17 cellular contexts compared by ENCODE assay signal in the genomic region with DNA sequence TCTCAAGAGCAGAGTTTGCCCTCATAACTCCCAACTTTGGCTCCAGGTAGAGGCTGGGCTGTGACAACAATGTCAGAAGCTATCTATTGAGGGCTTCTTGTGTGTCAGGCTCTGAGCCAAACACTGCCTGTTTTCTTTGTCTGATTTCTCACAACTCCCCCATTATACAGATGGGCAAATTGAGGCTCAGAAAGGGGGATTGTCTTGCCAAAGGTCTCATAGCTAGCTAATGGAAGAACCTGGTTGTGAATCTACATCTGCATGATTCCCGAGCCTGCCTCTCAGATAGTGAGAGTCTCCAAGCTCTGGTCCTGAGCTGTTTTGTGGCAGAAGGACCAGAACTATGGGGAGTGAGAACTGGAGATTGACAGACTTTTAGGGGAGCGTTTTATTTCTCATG. TPM values are rescaled to one million over a fixed set of nuclear protein-coding genes. Genes with fewer than 3 reads are reported as not detected.
DNase-seq lines count a peak whose midpoint lies in the region; ATAC-seq and TF ChIP-seq lines count a peak whose summit lies in the region.
"Had no signal": no experiment of that assay in that cellular context is flagged by ENCODE, and none has a peak within 500 bp of the region (broad histone marks: within the 10 kb centered on the region; RNA-seq: fewer than 3 reads in every experiment).

No MANE protein-coding gene starts in this region.

- no peaks in the 10 kb centered on the region for H3K9me3 ChIP-seq in A673 (ENCODE audit: low read depth, low read length, poor library complexity, severe bottlenecking)

- peaks cover 20% of the 10 kb centered on the region for H3K4me1 Mint-ChIP-seq in activated naive CD8-positive, alpha-beta T cell treated with anti-CD3 and anti-CD28 coated beads for 36 hours
- peaks cover 62 to 70% (median 70%) of the 10 kb centered on the region in 3 donors for H3K4me1 Mint-ChIP-seq in naive B cell

- peaks cover 9% of the 10 kb centered on the region for H3K4me1 ChIP-seq in A673 (ENCODE audit: insufficient read depth, low read length, poor library complexity, severe bottlenecking)

- H3K9me3 Mint-ChIP-seq in activated naive CD8-positive, alpha-beta T cell treated with anti-CD3 and anti-CD28 coated beads for 36 hours: no peaks in the 10 kb centered on the region
- no peaks in the 10 kb centered on the region for H3K9me3 Mint-ChIP-seq in naive B cell

- H3K36me3 ChIP-seq in A673 (ENCODE audit: insufficient read depth, low read length, poor library complexity, severe bottlenecking): peaks cover 9% of the 10 kb centered on the region

- intact Hi-C loops in A673 (cut with micrococcal nuclease; ENCODE audit: unreplicated experiment): loop anchor here (10.0 kb wide), 1 partner anchor 55 kb away; no protein-coding TSS in a partner anchor

- H3K27me3 ChIP-seq in A673 (replicated peaks; ENCODE audit: insufficient read depth, low read depth, low read length, poor library complexity): no peaks in the 10 kb centered on the region

- no peak for DNase-seq in A673 (ENCODE audit: low spot score)
- DNase-seq in GM12865 (ENCODE audit: low read depth): no peak
- DNase-seq in activated naive CD8-positive, alpha-beta T cell treated with anti-CD3 and anti-CD28 coated beads for 36 hours: no peak
- DNase-seq in naive B cell: no peak
- no peak for DNase-seq in islet precursor cell
- no peak for DNase-seq in D341Med (ENCODE audit: low spot score)
- no peak for DNase-seq in DMS114 treated with DMSO at 0.1 percent for 48 hours (lab: John Stamatoyannopoulos, UW; ENCODE audit: unreplicated experiment)
- DNase-seq in foreskin melanocyte: no peak
- DNase-seq: activated CD4-positive, CD25-positive, alpha-beta regulatory T cell treated with anti-CD3 and anti-CD28 coated beads, Interleukin-2, amount 50 U/mL, for 72 hours; cerebellar nuclear complex; DMS 273 treated with DMSO at 0.1 percent for 48 hours; HCEC 1CT; Kasumi-1; NCI-H187 treated with DMSO at 0.1 percent for 48 hours; NCI-H524 treated with DMSO at 0.1 percent for 48 hours; retina; T-helper 1 cell had no signal

- POLR2A ChIA-PET in A673 (lab: Charles Lee; ENCODE audit: low non-redundant PET): no interaction called here

- no peak overlapping the region for H3K27ac Mint-ChIP-seq in activated naive CD8-positive, alpha-beta T cell treated with anti-CD3 and anti-CD28 coated beads for 36 hours
- H3K27ac Mint-ChIP-seq in naive B cell: peak overlapping the region; percentile 100

- CTCF ChIA-PET in A673 (lab: Charles Lee): no interaction called here

- TF ChIP-seq CTCF in A673 (conservative IDR thresholded peaks at IDR 0.05; ENCODE audit: low read depth, low read length): no peak
- no peak for TF ChIP-seq CTCF in GM12865 (IDR thresholded peaks at IDR 0.05; ENCODE audit: insufficient read depth, low read depth, low read length, missing control alignments)

- H3K4me3 ChIP-seq in A673 (ENCODE audit: low read depth, low read length, poor library complexity, severe bottlenecking) (peak overlapping the region; percentile 55), GM12865 (ENCODE audit: low read depth, low read length) (peak overlapping the region; percentile 87)

- peaks cover 1% of the 10 kb centered on the region for H3K36me3 Mint-ChIP-seq in activated naive CD8-positive, alpha-beta T cell treated with anti-CD3 and anti-CD28 coated beads for 36 hours
- peaks cover 22 to 42% of the 10 kb centered on the region in 2 donors for H3K36me3 Mint-ChIP-seq in naive B cell

- ATAC-seq in naive B cell (ENCODE audit: low read depth in 2 of 2): no peak

- peaks cover 7% of the 10 kb centered on the region for H3K27me3 Mint-ChIP-seq in activated naive CD8-positive, alpha-beta T cell treated with anti-CD3 and anti-CD28 coated beads for 36 hours
- H3K27me3 Mint-ChIP-seq in naive B cell: no peaks in the 10 kb centered on the region

- BruUV-seq in A673 (replicated peaks; lab: Mats Ljungman, UMichigan): TSS peak; percentile 66

- no peak overlapping the region for H3K27ac ChIP-seq in A673 (ENCODE audit: low read depth, low read length, poor library complexity, severe bottlenecking)

- peak overlapping the region; percentile 97 for H3K4me3 Mint-ChIP-seq in activated naive CD8-positive, alpha-beta T cell treated with anti-CD3 and anti-CD28 coated beads for 36 hours
- H3K4me3 Mint-ChIP-seq in naive B cell: peak overlapping the region; percentile 99 to 100 (median 100)

RNA-seq across cellular contexts. Expression of a gene that starts 1.4 kb away (rescaled TPM):
- 16.3 and 18.7 TPM in 2 replicates for total RNA-seq in A673 (2021)
- total RNA-seq in activated naive CD8-positive, alpha-beta T cell treated with anti-CD3 and anti-CD28 coated beads for 36 hours: 1 to 10 TPM; 4.6 to 5.3 TPM
- polyA plus RNA-seq in naive B cell (ENCODE audit: low read depth in 6 of 6): 100 to 1,000 TPM; 273 to 368 (median 312) TPM

RNA-seq across cellular contexts. Expression of a gene that starts 29.8 kb away (rescaled TPM):
- 44.1 and 55.4 TPM in 2 replicates for total RNA-seq in A673 (2021)
- total RNA-seq in activated naive CD8-positive, alpha-beta T cell treated with anti-CD3 and anti-CD28 coated beads for 36 hours: 10 to 100 TPM; 26.2 to 27.3 TPM
- 10 to 100 TPM; 13.8 to 39.3 (median 27.3) TPM for polyA plus RNA-seq in naive B cell (ENCODE audit: low read depth in 6 of 6)
